In genomic region chr6:5099537-5099936, GRCh38 we compare ENCODE assay signal across 20 cellular contexts. TPM values are rescaled to one million over a fixed set of nuclear protein-coding genes. Genes with fewer than 3 reads are reported as not detected.
A peak's percentile ranks its signal among the peaks of the same experiment; 100 is the strongest.
DNase-seq lines count a peak whose midpoint lies in the region; ATAC-seq, FAIRE-seq and TF ChIP-seq lines count a peak whose summit lies in the region.
"Had no signal": no experiment of that assay in that cellular context is flagged by ENCODE, and none has a peak within 500 bp of the region (broad histone marks: within the 10 kb centered on the region; RNA-seq: fewer than 3 reads in every experiment).

No MANE protein-coding gene starts in this region.

- no peak for FAIRE-seq in RCC 7860 (lab: Jason Lieb, UNC)

- no peaks in the 10 kb centered on the region for H3K9me3 Mint-ChIP-seq in activated CD4-positive, alpha-beta memory T cell treated with anti-CD3 and anti-CD28 coated beads for 36 hours
- no peaks in the 10 kb centered on the region for H3K9me3 Mint-ChIP-seq in activated CD4-positive, alpha-beta memory T cell treated with anti-CD3 and anti-CD28 coated beads, Interleukin-2, amount 10 ng/mL, durations not matched to agents 7 days and 5 days
- H3K9me3 Mint-ChIP-seq in Caco-2 (ENCODE audit: unreplicated experiment): no peaks in the 10 kb centered on the region

- peak; percentile 60 for ATAC-seq in foreskin keratinocyte

- no peak for DNase-seq in activated CD4-positive, alpha-beta memory T cell treated with anti-CD3 and anti-CD28 coated beads for 36 hours
- DNase-seq in activated CD4-positive, alpha-beta memory T cell treated with anti-CD3 and anti-CD28 coated beads, Interleukin-2, amount 10 ng/mL, durations not matched to agents 7 days and 5 days: no peak
- DNase-seq in RCC 7860 (ENCODE audit: low spot score) (peak; percentile 18), foreskin keratinocyte (peak in 1 of 2 donors; percentile 46), GF-D8 (lab: John Stamatoyannopoulos, UW) (no peak), Caco-2 (no peak), GM13976 (ENCODE audit: low spot score) (no peak), NCI-H1694 treated with DMSO at 0.1 percent for 48 hours (lab: John Stamatoyannopoulos, UW) (no peak)
- DNase-seq: CD4-positive, CD25-positive, alpha-beta regulatory T cell; COR-L47; GDM1; H7; IMR-90; Kasumi-1; NCI-H1436 treated with DMSO at 0.1 percent for 48 hours; NCI-H2081 treated with DMSO at 0.1 percent for 48 hours; NCI-H446 treated with DMSO at 0.1 percent for 48 hours; SHP77 treated with DMSO at 0.1 percent for 48 hours; SK-N-SH had no signal

- H3K27ac Mint-ChIP-seq in activated CD4-positive, alpha-beta memory T cell treated with anti-CD3 and anti-CD28 coated beads for 36 hours: peak overlapping the region; percentile 1
- no peak overlapping the region for H3K27ac Mint-ChIP-seq in activated CD4-positive, alpha-beta memory T cell treated with anti-CD3 and anti-CD28 coated beads, Interleukin-2, amount 10 ng/mL, durations not matched to agents 7 days and 5 days
- H3K27ac Mint-ChIP-seq in Caco-2 (ENCODE audit: unreplicated experiment): no peak overlapping the region
- H3K27ac Mint-ChIP-seq: B cell; CD4-positive, CD25-positive, alpha-beta regulatory T cell had no signal

- no peaks in the 10 kb centered on the region for H3K36me3 Mint-ChIP-seq in activated CD4-positive, alpha-beta memory T cell treated with anti-CD3 and anti-CD28 coated beads for 36 hours
- H3K36me3 Mint-ChIP-seq in activated CD4-positive, alpha-beta memory T cell treated with anti-CD3 and anti-CD28 coated beads, Interleukin-2, amount 10 ng/mL, durations not matched to agents 7 days and 5 days (ENCODE audit: low read depth): no peaks in the 10 kb centered on the region
- peaks cover 7% of the 10 kb centered on the region for H3K36me3 Mint-ChIP-seq in Caco-2 (ENCODE audit: insufficient read depth, unreplicated experiment)
- H3K36me3 Mint-ChIP-seq: CD4-positive, CD25-positive, alpha-beta regulatory T cell had no signal

- H3K36me3 ChIP-seq in Caco-2 (ENCODE audit: control insufficient read depth, insufficient read depth, low read length): no peaks in the 10 kb centered on the region

- CTCF ChIA-PET in activated CD4-positive, alpha-beta memory T cell treated with anti-CD3 and anti-CD28 coated beads for 36 hours (lab: Charles Lee): no interaction called here
- CTCF ChIA-PET in activated CD4-positive, alpha-beta memory T cell treated with anti-CD3 and anti-CD28 coated beads, Interleukin-2, amount 10 ng/mL, durations not matched to agents 7 days and 5 days (lab: Charles Lee): no interaction called here
- CTCF ChIA-PET in Caco-2 (lab: Charles Lee): no interaction called here

- H3K27me3 ChIP-seq in foreskin keratinocyte: no peaks in the 10 kb centered on the region
- no peaks in the 10 kb centered on the region for H3K27me3 ChIP-seq in Caco-2 (replicated peaks; ENCODE audit: control insufficient read depth, insufficient read depth, low read length)

- no peaks in the 10 kb centered on the region for H3K9me3 ChIP-seq in Caco-2
- H3K9me3 ChIP-seq: SK-N-SH had no signal

- no peak overlapping the region for H3K4me3 Mint-ChIP-seq in activated CD4-positive, alpha-beta memory T cell treated with anti-CD3 and anti-CD28 coated beads for 36 hours
- H3K4me3 Mint-ChIP-seq in activated CD4-positive, alpha-beta memory T cell treated with anti-CD3 and anti-CD28 coated beads, Interleukin-2, amount 10 ng/mL, durations not matched to agents 7 days and 5 days: no peak overlapping the region
- H3K4me3 Mint-ChIP-seq in Caco-2 (ENCODE audit: unreplicated experiment): no peak overlapping the region
- H3K4me3 Mint-ChIP-seq: B cell; CD4-positive, CD25-positive, alpha-beta regulatory T cell had no signal

- H3K4me1 Mint-ChIP-seq in activated CD4-positive, alpha-beta memory T cell treated with anti-CD3 and anti-CD28 coated beads for 36 hours (ENCODE audit: low read depth): no peaks in the 10 kb centered on the region
- H3K4me1 Mint-ChIP-seq in activated CD4-positive, alpha-beta memory T cell treated with anti-CD3 and anti-CD28 coated beads, Interleukin-2, amount 10 ng/mL, durations not matched to agents 7 days and 5 days: no peaks in the 10 kb centered on the region
- H3K4me1 Mint-ChIP-seq in Caco-2 (ENCODE audit: low read depth, unreplicated experiment): no peaks in the 10 kb centered on the region
- H3K4me1 Mint-ChIP-seq: CD4-positive, CD25-positive, alpha-beta regulatory T cell had no signal

- peaks cover 3% of the 10 kb centered on the region for H3K27me3 Mint-ChIP-seq in activated CD4-positive, alpha-beta memory T cell treated with anti-CD3 and anti-CD28 coated beads for 36 hours
- no peaks in the 10 kb centered on the region for H3K27me3 Mint-ChIP-seq in activated CD4-positive, alpha-beta memory T cell treated with anti-CD3 and anti-CD28 coated beads, Interleukin-2, amount 10 ng/mL, durations not matched to agents 7 days and 5 days
- H3K27me3 Mint-ChIP-seq in Caco-2 (ENCODE audit: insufficient read depth, unreplicated experiment): no peaks in the 10 kb centered on the region
- H3K27me3 Mint-ChIP-seq: B cell; CD4-positive, CD25-positive, alpha-beta regulatory T cell had no signal

- H3K4me3 ChIP-seq in Caco-2 (ENCODE audit: low read depth, low read length): no peak overlapping the region

- TF ChIP-seq CTCF in foreskin keratinocyte (conservative IDR thresholded peaks at IDR 0.05): no peak
- no peak for TF ChIP-seq CTCF in Caco-2 (IDR thresholded peaks at IDR 0.05; ENCODE audit: insufficient read depth in 1 of 2, low read depth in 1 of 2, low read length in 1 of 2, severe bottlenecking in 1 of 2, unreplicated experiment in 1 of 2)
- no peak for TF ChIP-seq CTCF in GM13976 (IDR thresholded peaks at IDR 0.05; ENCODE audit: borderline replicate concordance, control extremely low read depth, extremely low read depth, insufficient read depth, missing control alignments)

- no peak overlapping the region for H3K27ac ChIP-seq in foreskin keratinocyte

- BruUV-seq in Caco-2 (replicated peaks; lab: Mats Ljungman, UMichigan): no TSS peak

- no peaks in the 10 kb centered on the region for H3K4me1 ChIP-seq in foreskin keratinocyte
- no peaks in the 10 kb centered on the region for H3K4me1 ChIP-seq in Caco-2

- POLR2A ChIA-PET in activated CD4-positive, alpha-beta memory T cell treated with anti-CD3 and anti-CD28 coated beads for 36 hours (lab: Charles Lee): no interaction called here
- POLR2A ChIA-PET in activated CD4-positive, alpha-beta memory T cell treated with anti-CD3 and anti-CD28 coated beads, Interleukin-2, amount 10 ng/mL, durations not matched to agents 7 days and 5 days (lab: Charles Lee): no interaction called here
- POLR2A ChIA-PET in Caco-2 (lab: Charles Lee): no interaction called here

- in situ Hi-C loops in GM13976 (cut with MboI; ENCODE audit: low sequenced_read_pairs, unreplicated experiment): no loop called here

- intact Hi-C loops in activated CD4-positive, alpha-beta memory T cell treated with anti-CD3 and anti-CD28 coated beads for 36 hours (cut with micrococcal nuclease): no loop called here
- intact Hi-C loops in Caco-2 (cut with micrococcal nuclease; ENCODE audit: unreplicated experiment): no loop called here

RNA-seq across cellular contexts. Expression of gene PPP1R3G, which starts 14.4 kb away (rescaled TPM):
- total RNA-seq in activated CD4-positive, alpha-beta memory T cell treated with anti-CD3 and anti-CD28 coated beads for 36 hours: not detected
- under 1 TPM; 0.08 to 0.10 TPM for total RNA-seq in activated CD4-positive, alpha-beta memory T cell treated with anti-CD3 and anti-CD28 coated beads, Interleukin-2, amount 10 ng/mL, durations not matched to agents 7 days and 5 days
- total RNA-seq in foreskin keratinocyte (0.07 and 0.10 TPM in 2 replicates), Caco-2 (2022) (0.14 and 0.18 TPM in 2 replicates)
- 0.06 and 0.09 TPM in 2 replicates for polyA plus RNA-seq in foreskin keratinocyte
- polyA plus RNA-seq: CD4-positive, CD25-positive, alpha-beta regulatory T cell had no signal
